8 cellular contexts compared by ENCODE assay signal in the genomic region with DNA sequence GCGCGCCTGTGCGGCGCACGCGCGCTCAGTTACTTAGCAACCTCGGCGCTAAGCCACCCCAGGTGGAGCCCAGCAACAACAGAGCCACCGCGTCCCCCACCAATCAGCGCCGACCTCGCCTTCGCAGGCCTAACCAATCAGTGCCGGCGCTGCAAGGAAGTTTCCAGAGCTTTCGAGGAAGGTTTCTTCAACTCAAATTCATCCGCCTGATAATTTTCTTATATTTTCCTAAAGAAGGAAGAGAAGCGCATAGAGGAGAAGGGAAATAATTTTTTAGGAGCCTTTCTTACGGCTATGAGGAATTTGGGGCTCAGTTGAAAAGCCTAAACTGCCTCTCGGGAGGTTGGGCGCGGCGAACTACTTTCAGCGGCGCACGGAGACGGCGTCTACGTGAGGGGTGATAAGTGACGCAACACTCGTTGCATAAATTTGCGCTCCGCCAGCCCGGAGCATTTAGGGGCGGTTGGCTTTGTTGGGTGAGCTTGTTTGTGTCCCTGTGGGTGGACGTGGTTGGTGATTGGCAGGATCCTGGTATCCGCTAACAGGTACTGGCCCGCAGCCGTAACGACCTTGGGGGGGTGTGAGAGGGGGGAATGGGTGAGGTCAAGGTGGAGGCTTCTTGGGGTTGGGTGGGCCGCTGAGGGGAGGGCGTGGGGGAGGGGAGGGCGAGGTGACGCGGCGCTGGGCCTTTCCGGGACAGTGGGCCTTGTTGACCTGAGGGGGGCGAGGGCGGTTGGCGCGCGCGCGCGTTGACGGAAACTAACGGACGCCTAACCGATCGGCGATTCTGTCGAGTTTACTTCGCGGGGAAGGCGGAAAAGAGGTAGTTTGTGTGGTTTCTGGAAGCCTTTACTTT. TPM values are rescaled to one million over a fixed set of nuclear protein-coding genes. Genes with fewer than 3 reads are reported as not detected.
DNase-seq lines count a peak whose midpoint lies in the region; ATAC-seq and TF ChIP-seq lines count a peak whose summit lies in the region.

A gene (plus strand): TSS at position 452 of the 856 bp plus-strand sequence. CDS start 817 bp downstream, outside the sequence.

- no peak for TF ChIP-seq CTCF in KMS-11 (conservative IDR thresholded peaks at IDR 0.05; ENCODE audit: low read depth, low read length)
- TF ChIP-seq CTCF in fibroblast of lung (conservative IDR thresholded peaks at IDR 0.05 in 1 of 2, IDR thresholded peaks at IDR 0.05 in 1 of 2; ENCODE audit: low read depth in 1 of 2, low read length in 2 of 2): no peak

- H3K27ac ChIP-seq in KMS-11 (peak within 1 kb of the TSS; percentile 95), fibroblast of lung (ENCODE audit: insufficient read depth, low read length) (peak within 1 kb of the TSS; percentile 95)

- peak within 1 kb of the TSS; percentile 42 for H3K4me2 ChIP-seq in KMS-11
- peak within 1 kb of the TSS; percentile 88 for H3K4me2 ChIP-seq in fibroblast of lung (ENCODE audit: extremely low read depth, insufficient read depth, low read length)

- ATAC-seq in GM21717 (IDR thresholded peaks at IDR 0.05; ENCODE audit: unreplicated experiment): peak; percentile 83
- ATAC-seq in naive thymus-derived CD8-positive, alpha-beta T cell: peak; percentile 95 to 96

- H2AFZ ChIP-seq in KMS-11 (ENCODE audit: low read depth): peak within 1 kb of the TSS; percentile 78; the same call in 1 of the 2 replicates
- H2AFZ ChIP-seq in fibroblast of lung (ENCODE audit: low read length): peak within 1 kb of the TSS; percentile 95

- H3K36me3 ChIP-seq in KMS-11 (ENCODE audit: insufficient read depth) (peaks cover 4% of the 10 kb centered on the region; the same call in 1 of the 2 replicates), fibroblast of lung (ENCODE audit: control insufficient read depth, insufficient read depth, low read length) (peaks cover 2% of the 10 kb centered on the region)

- peak within 1 kb of the TSS; percentile 72; the same call in 1 of the 2 replicates for H3K9ac ChIP-seq in KMS-11
- peak within 1 kb of the TSS; percentile 81 for H3K9ac ChIP-seq in fibroblast of lung (ENCODE audit: insufficient read depth, low read length)

- H3K27me3 Mint-ChIP-seq in naive thymus-derived CD8-positive, alpha-beta T cell: peaks cover 0 to 4% (median 0%) of the 10 kb centered on the region in 5 donors

- peak; percentile 86 for DNase-seq in DMS79 (lab: John Stamatoyannopoulos, UW)
- DNase-seq in RPMI8226: peak; percentile 93
- peak; percentile 87 to 92 for DNase-seq in activated T-helper 1 cell treated with anti-CD3 and anti-CD28 coated beads, Interleukin-2, amount 50 U/mL, for 16 hours (ENCODE audit: low read depth in 1 of 2, low spot score in 1 of 2)
- DNase-seq in fibroblast of lung (ENCODE audit: low read depth in 2 of 2): peak; percentile 99
- peak; percentile 86 to 98 (median 96) for DNase-seq in naive thymus-derived CD8-positive, alpha-beta T cell
- DNase-seq in stimulated activated naive CD4-positive, alpha-beta T cell (lab: John Stamatoyannopoulos, UW): peak; percentile 86 to 98 (median 94)

- peak within 1 kb of the TSS; percentile 89 to 99 (median 92) for H3K4me3 Mint-ChIP-seq in naive thymus-derived CD8-positive, alpha-beta T cell

- H3K36me3 Mint-ChIP-seq in naive thymus-derived CD8-positive, alpha-beta T cell: peaks cover 6 to 32% (median 25%) of the 10 kb centered on the region in 3 donors

- POLR2A ChIA-PET in naive thymus-derived CD8-positive, alpha-beta T cell (lab: Charles Lee): interaction anchor here (0.6 to 3.5 kb wide), 22 partner anchors 9 to 264 kb away, joined by 3 to 57 read pairs (median 4); a partner anchor contains a TSS

- H3K9me3 ChIP-seq in fibroblast of lung (ENCODE audit: control insufficient read depth, insufficient read depth, low read depth, low read length): no peaks in the 10 kb centered on the region

- peak within 1 kb of the TSS; percentile 96 to 100 (median 99) for H3K27ac Mint-ChIP-seq in naive thymus-derived CD8-positive, alpha-beta T cell

- no peaks in the 10 kb centered on the region for H3K4me1 ChIP-seq in KMS-11 (ENCODE audit: low read depth, poor library complexity, severe bottlenecking)
- H3K4me1 ChIP-seq in fibroblast of lung (ENCODE audit: control insufficient read depth, extremely low read depth, insufficient read depth, low read length): peaks cover 4% of the 10 kb centered on the region

- peaks cover 0 to 4% (median 0%) of the 10 kb centered on the region in 9 donors for H3K9me3 Mint-ChIP-seq in naive thymus-derived CD8-positive, alpha-beta T cell

- H3K27me3 ChIP-seq in KMS-11 (ENCODE audit: insufficient read depth, low read depth): no peaks in the 10 kb centered on the region
- no peaks in the 10 kb centered on the region for H3K27me3 ChIP-seq in fibroblast of lung (ENCODE audit: control insufficient read depth, insufficient read depth, low read length)

- peaks cover 14 to 47% (median 44%) of the 10 kb centered on the region in 4 donors for H3K4me1 Mint-ChIP-seq in naive thymus-derived CD8-positive, alpha-beta T cell

- no peaks in the 10 kb centered on the region for H4K20me1 ChIP-seq in KMS-11 (ENCODE audit: insufficient read depth)
- H4K20me1 ChIP-seq in fibroblast of lung (ENCODE audit: control insufficient read depth, extremely low read depth, insufficient read depth, low read length): peaks cover 3% of the 10 kb centered on the region

- no peak within 1 kb of the TSS for H3K4me3 ChIP-seq in KMS-11 (IDR thresholded peaks at IDR 0.05; ENCODE audit: insufficient read depth, low read depth, low read length)
- peak within 1 kb of the TSS; percentile 83 to 99 (median 93) for H3K4me3 ChIP-seq in fibroblast of lung (replicated peaks in 1 of 4; ENCODE audit: control extremely low read depth in 1 of 4, insufficient read depth in 1 of 4, low read depth in 3 of 4, low read length in 4 of 4)

- H3K79me2 ChIP-seq in KMS-11 (ENCODE audit: insufficient read depth, low read depth): peaks cover 7% of the 10 kb centered on the region
- H3K79me2 ChIP-seq in fibroblast of lung (ENCODE audit: control insufficient read depth, insufficient read depth, low read length): peaks cover 27% of the 10 kb centered on the region

RNA-seq across cellular contexts. Expression of the gene that starts here (rescaled TPM):
- 2,161 and 3,188 TPM in 2 replicates for total RNA-seq in fibroblast of lung
- polyA plus RNA-seq in fibroblast of lung: 1,190 and 2,089 TPM in 2 replicates
- 2,029 and 2,802 TPM in 2 replicates for polyA plus RNA-seq in fibroblast of lung (2012)
- polyA minus RNA-seq in fibroblast of lung (ENCODE audit: low replicate concordance): 2,290 and 3,189 TPM in 2 replicates
- total RNA-seq in naive thymus-derived CD8-positive, alpha-beta T cell: 100 to 1,000 TPM; 724 to 751 TPM
- 1,000 to 10,000 TPM; 1,803 to 2,753 (median 2,352) TPM for polyA plus RNA-seq in naive thymus-derived CD8-positive, alpha-beta T cell
